Comparison of ENCODE assay signal across 9 cellular contexts in genomic region chr3:48467110-48467454, GRCh38. TPM values are rescaled to one million over a fixed set of nuclear protein-coding genes. Genes with fewer than 3 reads are reported as not detected.
DNase-seq lines count a peak whose midpoint lies in the region; ATAC-seq and TF ChIP-seq lines count a peak whose summit lies in the region.
"Had no signal": no experiment of that assay in that cellular context is flagged by ENCODE, and none has a peak within 500 bp of the region (broad histone marks: within the 10 kb centered on the region; RNA-seq: fewer than 3 reads in every experiment).

No MANE protein-coding gene starts in this region.

- H3K27ac ChIP-seq in angular gyrus (ENCODE audit: low read depth, low read length) (peak overlapping the region; percentile 100), mesendoderm (ENCODE audit: low read depth, low read length) (no peak overlapping the region), transverse colon (peak overlapping the region; percentile 96 to 100 (median 99))

- no CpG with 5 or more reads among the region's 9 CpGs for WGBS in mesendoderm (ENCODE audit: extremely low coverage, insufficient coverage, low lambda C conversion rate)
- 58% methylated on average over 4 of the region's 9 CpGs; no CpG with 5 or more reads in 1 of the 2 donors for WGBS in transverse colon (ENCODE audit: low coverage in 1 of 2), 2 donors

- no peaks in the 10 kb centered on the region for H3K27me3 Mint-ChIP-seq in activated naive CD4-positive, alpha-beta T cell treated with anti-CD3 and anti-CD28 coated beads for 36 hours (ENCODE audit: low read depth)

- H3K4me1 Mint-ChIP-seq in activated naive CD4-positive, alpha-beta T cell treated with anti-CD3 and anti-CD28 coated beads for 36 hours (ENCODE audit: low read depth): peaks cover 50% of the 10 kb centered on the region

- H3K23ac ChIP-seq in mesendoderm (ENCODE audit: low read length): no peak overlapping the region

- no peak overlapping the region for H3K4me3 ChIP-seq in mesendoderm (ENCODE audit: low read length)
- peak overlapping the region in 2 of 4 donors; percentile 45 to 52 for H3K4me3 ChIP-seq in transverse colon

- H3K4me3 Mint-ChIP-seq in activated naive CD4-positive, alpha-beta T cell treated with anti-CD3 and anti-CD28 coated beads for 36 hours: peak overlapping the region; percentile 93

- H3K56ac ChIP-seq in mesendoderm (ENCODE audit: low read length): peak overlapping the region; percentile 1

- H4K8ac ChIP-seq in mesendoderm (ENCODE audit: low read depth, low read length): no peak overlapping the region

- H2AK5ac ChIP-seq in mesendoderm (ENCODE audit: low read length): no peak overlapping the region

- H2BK5ac ChIP-seq in mesendoderm (ENCODE audit: low read length): no peak overlapping the region

- no peak overlapping the region for H3K9ac ChIP-seq in mesendoderm (ENCODE audit: low read length)

- no peaks in the 10 kb centered on the region for H3K9me3 Mint-ChIP-seq in activated naive CD4-positive, alpha-beta T cell treated with anti-CD3 and anti-CD28 coated beads for 36 hours

- no peaks in the 10 kb centered on the region for H3K27me3 ChIP-seq in mesendoderm (ENCODE audit: insufficient read depth, low read length, poor library complexity)
- no peaks in the 10 kb centered on the region for H3K27me3 ChIP-seq in transverse colon

- in situ Hi-C loops in transverse colon (cut with MboI; ENCODE audit: low pct_ligation_motif_present in 1 of 4, low pct_unique_long_range_greater_than_20kb in 1 of 4, low sequenced_read_pairs in 3 of 4): loop anchor here in 1 of 4 donors (10.0 kb wide), 1 partner anchor 78 kb away; no protein-coding TSS in a partner anchor

- H3K79me2 ChIP-seq in mesendoderm (ENCODE audit: control insufficient read depth, insufficient read depth, low read length): peaks cover 1% of the 10 kb centered on the region

- H3K4me2 ChIP-seq in mesendoderm (ENCODE audit: low read length): no peak overlapping the region

- peaks cover 2% of the 10 kb centered on the region for H3K4me1 ChIP-seq in mesendoderm (ENCODE audit: control insufficient read depth, low read depth, low read length)
- H3K4me1 ChIP-seq in transverse colon: peaks cover 53 to 71% (median 63%) of the 10 kb centered on the region in 4 donors

- H4K5ac ChIP-seq in mesendoderm (ENCODE audit: low read length): no peak overlapping the region

- H3K27ac Mint-ChIP-seq in activated naive CD4-positive, alpha-beta T cell treated with anti-CD3 and anti-CD28 coated beads for 36 hours: peak overlapping the region; percentile 94

- TF ChIP-seq EP300 in transverse colon (IDR thresholded peaks at IDR 0.05; ENCODE audit: low read depth): no peak

- no peaks in the 10 kb centered on the region for H3K9me3 ChIP-seq in transverse colon

- H3K36me3 ChIP-seq in mesendoderm (ENCODE audit: control insufficient read depth, insufficient read depth, low read length) (no peaks in the 10 kb centered on the region), transverse colon (no peaks in the 10 kb centered on the region)

- CTCF ChIA-PET in activated naive CD4-positive, alpha-beta T cell treated with anti-CD3 and anti-CD28 coated beads for 36 hours (lab: Charles Lee): interaction anchor here (0.6 to 1.7 kb wide), 4 partner anchors 42 to 221 kb away, joined by 3 to 4 read pairs (median 3); no protein-coding TSS in a partner anchor

- intact Hi-C loops in activated naive CD4-positive, alpha-beta T cell treated with anti-CD3 and anti-CD28 coated beads for 36 hours (cut with micrococcal nuclease): no loop called here
- intact Hi-C loops in transverse colon (cut with DNase I; ENCODE audit: low total_unique reads): no loop called here

- H2BK15ac ChIP-seq in mesendoderm (replicated peaks; ENCODE audit: low read depth): no peak overlapping the region

- H3K36me3 Mint-ChIP-seq in activated naive CD4-positive, alpha-beta T cell treated with anti-CD3 and anti-CD28 coated beads for 36 hours (ENCODE audit: low read depth): peaks cover 42% of the 10 kb centered on the region

- no peak for ATAC-seq in HG02678 (IDR thresholded peaks at IDR 0.05; ENCODE audit: unreplicated experiment)

- no peak for TF ChIP-seq POLR2A in transverse colon (IDR thresholded peaks at IDR 0.05)

- H3K79me1 ChIP-seq in mesendoderm (ENCODE audit: low read length): peaks cover 11% of the 10 kb centered on the region

- H2BK120ac ChIP-seq in mesendoderm (ENCODE audit: low read depth, low read length): no peak overlapping the region

- H3K4ac ChIP-seq in mesendoderm (ENCODE audit: low read depth, low read length): no peak overlapping the region

- no peak overlapping the region for H3K18ac ChIP-seq in mesendoderm (ENCODE audit: low read length)

- no peak for TF ChIP-seq CTCF in transverse colon (IDR thresholded peaks at IDR 0.05)

- no peak for DNase-seq in activated naive CD4-positive, alpha-beta T cell treated with anti-CD3 and anti-CD28 coated beads for 36 hours
- no peak for DNase-seq in activated naive CD4-positive, alpha-beta T cell treated with anti-CD3 and anti-CD28 coated beads, Interleukin-2, amount 50 U/mL, for 16 hours
- DNase-seq in mesendoderm (no peak), transverse colon (no peak), activated gamma-delta T cell (lab: John Stamatoyannopoulos, UW) (no peak), NCI-H446 (lab: John Stamatoyannopoulos, UW) (no peak)
- DNase-seq: EL had no signal

RNA-seq across cellular contexts. Expression of gene ATRIP, which starts 20.5 kb away (rescaled TPM):
- total RNA-seq in activated naive CD4-positive, alpha-beta T cell treated with anti-CD3 and anti-CD28 coated beads for 36 hours: 10 to 100 TPM in 1 of 2 experiments, 1 to 10 TPM in 1; 8.9 to 10.0 TPM
- polyA plus RNA-seq in mesendoderm (2013, experiment 1 of 2): 15.5 TPM
- polyA plus RNA-seq in mesendoderm (2013, experiment 2 of 2): 16.0 TPM
- 1 to 10 TPM; 1.8 to 4.4 (median 2.9) TPM for total RNA-seq in transverse colon

RNA-seq across cellular contexts. Expression of gene TMA7, which starts 27.0 kb away (rescaled TPM):
- 100 to 1,000 TPM; 319 to 353 TPM for total RNA-seq in activated naive CD4-positive, alpha-beta T cell treated with anti-CD3 and anti-CD28 coated beads for 36 hours
- polyA plus RNA-seq in mesendoderm (2013, experiment 1 of 2): 1,066 TPM
- 1,068 TPM for polyA plus RNA-seq in mesendoderm (2013, experiment 2 of 2)
- 100 to 1,000 TPM; 115 to 279 (median 192) TPM for total RNA-seq in transverse colon

RNA-seq across cellular contexts. Expression of gene CCDC51, which starts 27.2 kb away (rescaled TPM):
- total RNA-seq in activated naive CD4-positive, alpha-beta T cell treated with anti-CD3 and anti-CD28 coated beads for 36 hours: 10 to 100 TPM; 16.4 to 17.4 TPM
- 17.5 TPM for polyA plus RNA-seq in mesendoderm (2013, experiment 1 of 2)
- 16.4 TPM for polyA plus RNA-seq in mesendoderm (2013, experiment 2 of 2)
- total RNA-seq in transverse colon: 10 to 100 TPM in 2 of 4 donors, 1 to 10 TPM in 2; 2.8 to 14.1 (median 8.2) TPM

RNA-seq across cellular contexts. Expression of gene SHISA5, which starts 36.9 kb away (rescaled TPM):
- 10 to 100 TPM; 85.7 to 90.3 TPM for total RNA-seq in activated naive CD4-positive, alpha-beta T cell treated with anti-CD3 and anti-CD28 coated beads for 36 hours
- 181 TPM for polyA plus RNA-seq in mesendoderm (2013, experiment 1 of 2)
- polyA plus RNA-seq in mesendoderm (2013, experiment 2 of 2): 171 TPM
- total RNA-seq in transverse colon: 10 to 100 TPM; 72.9 to 89.4 (median 80.8) TPM

RNA-seq across cellular contexts. Expression of gene PLXNB1, which starts 37.2 kb away (rescaled TPM):
- 1 to 10 TPM; 1.5 to 2.0 TPM for total RNA-seq in activated naive CD4-positive, alpha-beta T cell treated with anti-CD3 and anti-CD28 coated beads for 36 hours
- polyA plus RNA-seq in mesendoderm (2013, experiment 1 of 2): 58.6 TPM
- 54.5 TPM for polyA plus RNA-seq in mesendoderm (2013, experiment 2 of 2)
- 100 to 1,000 TPM; 129 to 530 (median 245) TPM for total RNA-seq in transverse colon
